Comparison of ENCODE assay signal across 1 cellular context in genomic region chr20:3846378-3846739, GRCh38.
TF ChIP-seq lines count a peak whose summit lies in the region.

No MANE protein-coding gene starts in this region.

TF ChIP-seq in HepG2, 621 proteins besides CTCF, POLR2A, EP300 and RAD21 (continued from another document and continues in another):
- TF ChIP-seq ZNF646 (CRISPR knock-in tag; IDR thresholded peaks at IDR 0.05) (no peak), ZNF556 (CRISPR knock-in tag; IDR thresholded peaks at IDR 0.05; ENCODE audit: borderline replicate concordance) (0 out of 2 replicates have a peak, but pooled peaks have one; percentile 5), ZNF878 (CRISPR knock-in tag; IDR thresholded peaks at IDR 0.05) (no peak), ZNF232 (CRISPR knock-in tag; IDR thresholded peaks at IDR 0.05; ENCODE audit: borderline replicate concordance) (peak; percentile 79; the same call in 1 of the 2 replicates), ZBTB25 (CRISPR knock-in tag; IDR thresholded peaks at IDR 0.05) (no peak), KMT2A (CRISPR knock-in tag; IDR thresholded peaks at IDR 0.05) (no peak; the same call in 1 of the 2 replicates), ZMAT3 (CRISPR knock-in tag; conservative IDR thresholded peaks at IDR 0.05) (no peak), ELF1 (CRISPR knock-in tag; IDR thresholded peaks at IDR 0.05) (no peak; the same call in 1 of the 2 replicates), ZNF354B (CRISPR knock-in tag; IDR thresholded peaks at IDR 0.05) (no peak), ZNF510 (CRISPR knock-in tag; IDR thresholded peaks at IDR 0.05; ENCODE audit: low read depth) (no peak), FOXO4 (CRISPR knock-in tag; conservative IDR thresholded peaks at IDR 0.05) (peak; percentile 7; the same call in 1 of the 2 replicates), KIAA2018 (CRISPR knock-in tag; IDR thresholded peaks at IDR 0.05; ENCODE audit: borderline replicate concordance) (no peak), ZNF839 (CRISPR knock-in tag; IDR thresholded peaks at IDR 0.05; ENCODE audit: borderline replicate concordance) (no peak), CENPBD1 (CRISPR knock-in tag; IDR thresholded peaks at IDR 0.05; ENCODE audit: borderline replicate concordance, low read depth) (no peak), HCFC1 (IDR thresholded peaks at IDR 0.05; ENCODE audit: low read depth, low read length) (no peak; the same call in 1 of the 2 replicates), RORA (CRISPR knock-in tag; IDR thresholded peaks at IDR 0.05) (no peak), CENPX (CRISPR knock-in tag; IDR thresholded peaks at IDR 0.05) (no peak), SOX5 (CRISPR knock-in tag; IDR thresholded peaks at IDR 0.05; ENCODE audit: borderline replicate concordance) (no peak), ZNF317 (CRISPR knock-in tag; IDR thresholded peaks at IDR 0.05) (peak; percentile 50; the same call in 1 of the 2 replicates), TFDP2 (CRISPR knock-in tag; IDR thresholded peaks at IDR 0.05) (no peak; the same call in 1 of the 2 replicates), ZNF589 (CRISPR knock-in tag; conservative IDR thresholded peaks at IDR 0.05) (no peak; the same call in 1 of the 2 replicates), DR1 (CRISPR knock-in tag; IDR thresholded peaks at IDR 0.05) (no peak), MBD4 (IDR thresholded peaks at IDR 0.05; ENCODE audit: borderline replicate concordance, low read length) (no peak), TRAFD1 (CRISPR knock-in tag; IDR thresholded peaks at IDR 0.05; ENCODE audit: borderline replicate concordance) (no peak), ZNF180 (CRISPR knock-in tag; IDR thresholded peaks at IDR 0.05; ENCODE audit: borderline replicate concordance, low read depth) (no peak), ZNF230 (CRISPR knock-in tag; IDR thresholded peaks at IDR 0.05) (no peak; the same call in 1 of the 2 replicates), KDM2A (CRISPR knock-in tag; IDR thresholded peaks at IDR 0.05; ENCODE audit: borderline replicate concordance, low read depth) (no peak), MNT (IDR thresholded peaks at IDR 0.05) (no peak), MYC (CRISPR knock-in tag; IDR thresholded peaks at IDR 0.05; ENCODE audit: borderline replicate concordance) (no peak), HDAC6 (IDR thresholded peaks at IDR 0.05; ENCODE audit: low read depth, low read length) (no peak), ZNF569 (CRISPR knock-in tag; IDR thresholded peaks at IDR 0.05; ENCODE audit: borderline replicate concordance) (no peak), TEAD2 (CRISPR knock-in tag; IDR thresholded peaks at IDR 0.05) (0 out of 2 replicates have a peak, but pooled peaks have one; percentile 84), XRCC5 (optimal IDR thresholded peaks at IDR 0.05; ENCODE audit: low read length) (no peak), ZBTB7A (CRISPR knock-in tag; IDR thresholded peaks at IDR 0.05) (peak; percentile 14; the same call in 1 of the 2 replicates), ZNF143 (CRISPR knock-in tag; IDR thresholded peaks at IDR 0.05) (peak; percentile 41; the same call in 1 of the 2 replicates), ZNF225 (CRISPR knock-in tag; IDR thresholded peaks at IDR 0.05) (no peak), KLF12 (CRISPR knock-in tag; IDR thresholded peaks at IDR 0.05; ENCODE audit: borderline replicate concordance) (peak; percentile 59; the same call in 1 of the 2 replicates), SIX4 (CRISPR knock-in tag; IDR thresholded peaks at IDR 0.05) (no peak)
